13 cellular contexts compared by ENCODE assay signal in the genomic region with DNA sequence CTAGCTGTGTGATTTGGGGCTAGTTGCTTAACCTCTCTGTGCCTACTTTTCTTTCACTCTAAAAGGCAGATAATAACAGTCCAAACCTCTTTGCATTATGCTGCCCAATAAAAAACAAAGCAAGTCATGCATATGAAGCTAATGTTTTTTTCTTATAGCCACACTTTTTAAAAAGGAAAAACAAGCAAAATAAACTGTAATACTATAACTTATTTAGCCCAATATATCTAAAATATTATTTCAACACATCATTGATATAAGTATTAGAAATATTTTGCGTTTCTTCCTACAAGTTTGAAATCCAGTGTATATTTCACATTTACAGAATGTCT. TPM values are rescaled to one million over a fixed set of nuclear protein-coding genes. Genes with fewer than 3 reads are reported as not detected.
DNase-seq lines count a peak whose midpoint lies in the region; ATAC-seq, FAIRE-seq and TF ChIP-seq lines count a peak whose summit lies in the region.
"Had no signal": no experiment of that assay in that cellular context is flagged by ENCODE, and none has a peak within 500 bp of the region (broad histone marks: within the 10 kb centered on the region; RNA-seq: fewer than 3 reads in every experiment).

No MANE protein-coding gene starts in this region.

- no peak for DNase-seq in A549 (ENCODE audit: low read depth in 1 of 2, low spot score in 1 of 2)
- no peak for DNase-seq in Panc1 (ENCODE audit: low read depth, low spot score)
- DNase-seq in colonic mucosa: no peak
- DNase-seq in left ventricle myocardium superior: no peak
- DNase-seq in osteocyte (ENCODE audit: extremely low spot score, unreplicated experiment): no peak
- no peak for DNase-seq in Ammon's horn (ENCODE audit: low spot score)
- no peak for DNase-seq in activated effector memory CD4-positive, alpha-beta T cell treated with anti-CD3 and anti-CD28 coated beads, Interleukin-2, amount 50 U/mL, for 16 hours
- DNase-seq: Karpas-422, MM.1S, NCI-H1092 treated with DMSO at 0.1 percent for 48 hours, NCI-H82 had no signal

- no peak for TF ChIP-seq POLR2A in A549 (IDR thresholded peaks at IDR 0.05; ENCODE audit: low read length)

- H3K9me3 Mint-ChIP-seq in nephron: no peaks in the 10 kb centered on the region
- H3K9me3 Mint-ChIP-seq in osteocyte (ENCODE audit: unreplicated experiment): no peaks in the 10 kb centered on the region
- H3K9me3 Mint-ChIP-seq: CD14-positive monocyte had no signal

- peak; percentile 36 for FAIRE-seq in A549 (lab: Jason Lieb, UNC)

- POLR2A ChIA-PET in A549 (lab: Yijun Ruan, JAX) (interaction anchor here (1.3 to 4.8 kb wide), 3 partner anchors 8 to 48 kb away, joined by 4 to 35 read pairs (median 11); no protein-coding TSS in a partner anchor), Panc1 (lab: Charles Lee) (interaction anchor here (1.7 kb wide), 1 partner anchor 46 kb away, joined by 4 read pairs; no protein-coding TSS in a partner anchor)

- TF ChIP-seq RAD21 in A549 (conservative IDR thresholded peaks at IDR 0.05 in 1 of 2, IDR thresholded peaks at IDR 0.05 in 1 of 2): no peak

- CTCF ChIA-PET in A549 (lab: Yijun Ruan, JAX) (interaction anchor here (27.4 to 52.6 kb wide), 4 partner anchors 7 to 139 kb away, joined by 753 to 2097 read pairs (median 783); a partner anchor contains a TSS), Panc1 (lab: Charles Lee) (interaction anchor here (1.2 kb wide), 1 partner anchor 47 kb away, joined by 3 read pairs; no protein-coding TSS in a partner anchor)

- H3K27ac ChIP-seq in A549 (peak overlapping the region; percentile 97 to 98), Panc1 (ENCODE audit: low read length) (peak overlapping the region; percentile 78), colonic mucosa (peak overlapping the region; percentile 92)

- in situ Hi-C loops in Panc1 (cut with HindIII; ENCODE audit: low pct_unique_long_range_greater_than_20kb, low sequenced_read_pairs): no loop called here

- WGBS in A549 (ENCODE audit: missing lambda C conversion rate): 69% methylated on average over 1 of the region's 1 CpG

- H3K27ac Mint-ChIP-seq in nephron: peak overlapping the region in 2 of 3 experiments; percentile 72 to 82
- no peak overlapping the region for H3K27ac Mint-ChIP-seq in osteocyte (ENCODE audit: unreplicated experiment)
- H3K27ac Mint-ChIP-seq: CD14-positive monocyte had no signal

- peak overlapping the region in 1 of 2 donors; percentile 75 for H3K9ac ChIP-seq in colonic mucosa (ENCODE audit: low read depth in 2 of 2, low read length in 2 of 2)

- BruUV-seq in Panc1 (replicated peaks; lab: Mats Ljungman, UMichigan): no TSS peak

- no peak overlapping the region for H3K4me3 ChIP-seq in A549
- H3K4me3 ChIP-seq in Panc1 (ENCODE audit: low read depth in 2 of 2, low read length in 2 of 2): no peak overlapping the region
- H3K4me3 ChIP-seq in colonic mucosa: no peak overlapping the region

- H3K27me3 ChIP-seq in Panc1 (ENCODE audit: control insufficient read depth, insufficient read depth, low read length) (no peaks in the 10 kb centered on the region), colonic mucosa (no peaks in the 10 kb centered on the region)

- peak overlapping the region; percentile 67 for H3K4me2 ChIP-seq in A549

- H3K4me1 Mint-ChIP-seq in nephron: peaks cover 46% of the 10 kb centered on the region
- H3K4me1 Mint-ChIP-seq in osteocyte (ENCODE audit: unreplicated experiment): peaks cover 26% of the 10 kb centered on the region

- H3K36me3 ChIP-seq in Panc1 (ENCODE audit: control insufficient read depth, insufficient read depth, low read length) (no peaks in the 10 kb centered on the region), colonic mucosa (no peaks in the 10 kb centered on the region)

- H3K4me3 Mint-ChIP-seq in nephron (no peak overlapping the region), osteocyte (ENCODE audit: unreplicated experiment) (no peak overlapping the region)
- H3K4me3 Mint-ChIP-seq: CD14-positive monocyte had no signal

- H3K27me3 Mint-ChIP-seq in nephron (ENCODE audit: low read depth) (peaks cover 13% of the 10 kb centered on the region), osteocyte (ENCODE audit: unreplicated experiment) (no peaks in the 10 kb centered on the region)

- intact Hi-C loops in Panc1 (cut with micrococcal nuclease; ENCODE audit: unreplicated experiment): no loop called here
- intact Hi-C loops in colonic mucosa (cut with DNase I): no loop called here
- intact Hi-C loops in left ventricle myocardium superior (cut with micrococcal nuclease): no loop called here

- no peak for ATAC-seq in A549
- ATAC-seq in Panc1: no peak
- no peak for ATAC-seq in left ventricle myocardium superior

- H3K4me1 ChIP-seq in A549: peaks cover 100% of the 10 kb centered on the region
- peaks cover 55% of the 10 kb centered on the region for H3K4me1 ChIP-seq in Panc1 (ENCODE audit: control insufficient read depth, insufficient read depth, low read length)
- H3K4me1 ChIP-seq in colonic mucosa: peaks cover 30% of the 10 kb centered on the region

- no peaks in the 10 kb centered on the region for H3K9me3 ChIP-seq in A549
- H3K9me3 ChIP-seq in Panc1 (ENCODE audit: control insufficient read depth, insufficient read depth, low read depth, low read length): no peaks in the 10 kb centered on the region
- H3K9me3 ChIP-seq in colonic mucosa: no peaks in the 10 kb centered on the region

- H3K36me3 Mint-ChIP-seq in nephron (ENCODE audit: low read depth): no peaks in the 10 kb centered on the region
- H3K36me3 Mint-ChIP-seq in osteocyte (ENCODE audit: unreplicated experiment): no peaks in the 10 kb centered on the region
- H3K36me3 Mint-ChIP-seq: CD14-positive monocyte had no signal

- TF ChIP-seq CTCF in A549 (IDR thresholded peaks at IDR 0.05) (no peak), Panc1 (IDR thresholded peaks at IDR 0.05) (no peak), colonic mucosa (IDR thresholded peaks at IDR 0.05) (no peak), nephron (IDR thresholded peaks at IDR 0.05; ENCODE audit: unreplicated experiment in 3 of 3) (no peak), osteocyte (IDR thresholded peaks at IDR 0.05) (no peak)

- TF ChIP-seq EP300 in A549 (IDR thresholded peaks at IDR 0.05): no peak

TF ChIP-seq in A549, 52 proteins besides CTCF, POLR2A, EP300 and RAD21 (continues in another document):
- TF ChIP-seq FOSB (CRISPR knock-in tag; IDR thresholded peaks at IDR 0.05) (no peak), NPAS2 (CRISPR knock-in tag; IDR thresholded peaks at IDR 0.05; ENCODE audit: borderline replicate concordance) (no peak), MAFK (IDR thresholded peaks at IDR 0.05; ENCODE audit: partially characterized antibody) (no peak), HOXB13 (CRISPR knock-in tag; IDR thresholded peaks at IDR 0.05; ENCODE audit: low read depth) (no peak), FOSL2 (IDR thresholded peaks at IDR 0.05) (no peak), FOSL2 (CRISPR knock-in tag; IDR thresholded peaks at IDR 0.05) (no peak), ZFP36 (IDR thresholded peaks at IDR 0.05; ENCODE audit: borderline replicate concordance, partially characterized antibody) (peak; percentile 92), FOXS1 (CRISPR knock-in tag; IDR thresholded peaks at IDR 0.05) (no peak), JUN (IDR thresholded peaks at IDR 0.05) (peak in 1 of 2 experiments; percentile 53; a peak in 1 of 5 replicates), ZC3H11A (IDR thresholded peaks at IDR 0.05) (no peak), CBX2 (IDR thresholded peaks at IDR 0.05; ENCODE audit: borderline replicate concordance, low read depth) (no peak), EHMT2 (IDR thresholded peaks at IDR 0.05; ENCODE audit: low read depth) (no peak), CHD4 (IDR thresholded peaks at IDR 0.05; ENCODE audit: borderline replicate concordance) (no peak), KDM1A (IDR thresholded peaks at IDR 0.05; ENCODE audit: low read depth) (no peak; the same call in 1 of the 2 replicates)
- TF ChIP-seq, protein P1, sequence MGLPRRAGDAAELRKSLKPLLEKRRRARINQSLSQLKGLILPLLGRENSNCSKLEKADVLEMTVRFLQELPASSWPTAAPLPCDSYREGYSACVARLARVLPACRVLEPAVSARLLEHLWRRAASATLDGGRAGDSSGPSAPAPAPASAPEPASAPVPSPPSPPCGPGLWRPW (IDR thresholded peaks at IDR 0.05): no peak

RNA-seq across cellular contexts. Expression of a gene that starts 22.4 kb away (rescaled TPM):
- polyA plus RNA-seq in A549 (2011; rRNA removed) (68.5 and 84.3 TPM in 2 replicates), A549 (2017; fragmentation: RNase III; extraction: RNeasy Plus Mini Kit Qiagen cat#74134 plus additional on column Dnase treatment) (44.2 to 55.2 TPM (median 50.1 TPM) in 3 replicates)
- 31.1 and 36.1 TPM in 2 replicates for polyA plus RNA-seq in A549 (2012; cell fraction: cytosol; rRNA removed)
- polyA plus RNA-seq in A549 (2012; cell fraction: nucleus; rRNA removed): 20.0 and 27.7 TPM in 2 replicates
- 31.0 and 37.0 TPM in 2 replicates for polyA minus RNA-seq in A549 (2011; rRNA and poly(A)+ RNA removed)
- total RNA-seq in Panc1 (2021; ENCODE audit: unreplicated experiment) (57.2 TPM), colonic mucosa (10 to 100 TPM; 20.1 to 25.1 TPM), left ventricle myocardium superior (54.4 TPM), osteocyte (38.4 and 41.1 TPM in 2 replicates)
- polyA plus RNA-seq in Panc1 (2012; ENCODE audit: insufficient read length): 28.2 TPM

RNA-seq across cellular contexts. Expression of a gene that starts 34.1 kb away (rescaled TPM):
- polyA plus RNA-seq in A549 (2011; rRNA removed) (117 and 209 TPM in 2 replicates), A549 (2017; fragmentation: RNase III; extraction: RNeasy Plus Mini Kit Qiagen cat#74134 plus additional on column Dnase treatment) (165 to 211 TPM (median 207 TPM) in 3 replicates)
- polyA plus RNA-seq in A549 (2012; cell fraction: cytosol; rRNA removed): 49.5 and 58.7 TPM in 2 replicates
- 125 and 135 TPM in 2 replicates for polyA plus RNA-seq in A549 (2012; cell fraction: nucleus; rRNA removed)
- polyA minus RNA-seq in A549 (2011; rRNA and poly(A)+ RNA removed): 15.6 and 16.2 TPM in 2 replicates
- total RNA-seq in Panc1 (2021; ENCODE audit: unreplicated experiment) (136 TPM), colonic mucosa (10 to 100 TPM; 73.0 to 88.3 TPM), left ventricle myocardium superior (53.3 TPM), osteocyte (86.1 and 105 TPM in 2 replicates)
- 97.6 TPM for polyA plus RNA-seq in Panc1 (2012; ENCODE audit: insufficient read length)

RNA-seq across cellular contexts. Expression of a gene that starts 50.6 kb away (rescaled TPM):
- 342 and 442 TPM in 2 replicates for polyA plus RNA-seq in A549 (2011; rRNA removed)
- 157 and 189 TPM in 2 replicates for polyA plus RNA-seq in A549 (2012; cell fraction: cytosol; rRNA removed)
- polyA plus RNA-seq in A549 (2012; cell fraction: nucleus; rRNA removed): 1,165 and 1,226 TPM in 2 replicates
- 225 to 288 TPM (median 248 TPM) in 3 replicates for polyA plus RNA-seq in A549 (2017; fragmentation: RNase III; extraction: RNeasy Plus Mini Kit Qiagen cat#74134 plus additional on column Dnase treatment)
- polyA minus RNA-seq in A549 (2011; rRNA and poly(A)+ RNA removed): 586 and 639 TPM in 2 replicates
- 128 TPM for total RNA-seq in Panc1 (2021; ENCODE audit: unreplicated experiment)
- 188 TPM for polyA plus RNA-seq in Panc1 (2012; ENCODE audit: insufficient read length)
- total RNA-seq in colonic mucosa: 100 to 1,000 TPM; 187 to 226 TPM
- 0.37 TPM for total RNA-seq in left ventricle myocardium superior
- 0.37 and 0.73 TPM in 2 replicates for total RNA-seq in osteocyte

Comparison
In these comparisons a context has a peak if more than half of its experiments do, and no peak if none do; other contexts are left out.
1. RNA of a gene that starts 50.6 kb away (total RNA-seq): 187 to 226 TPM in colonic mucosa and 128 TPM in Panc1 (single experiment); 0.37 to 0.73 TPM in osteocyte and 0.37 TPM in left ventricle myocardium superior (single experiment); every median in the first group is over 10 times any median in the second.
2. Peak in every context shown above with its lines, with median percentiles within 50 percentile points of each other: H3K27ac ChIP-seq.